8 cellular contexts compared by ENCODE assay signal in genomic region chr12:7374423-7375144, GRCh38.
A peak's percentile ranks its signal among the peaks of the same experiment; 100 is the strongest.
DNase-seq lines count a peak whose midpoint lies in the region; ATAC-seq, FAIRE-seq and TF ChIP-seq lines count a peak whose summit lies in the region.

No MANE protein-coding gene starts in this region.

- no peak overlapping the region for H3K4me3 ChIP-seq in bronchial epithelial cell (ENCODE audit: low read depth, low read length)
- H3K4me3 ChIP-seq in ovary = no peak overlapping the region

- WGBS in ovary, 3 donors = 34 to 49% (median 40%) methylated on average over 17 of the region's 17 CpGs

- TF ChIP-seq CTCF in GM10266 (IDR thresholded peaks at IDR 0.05; ENCODE audit: control insufficient read depth, insufficient read depth, low read depth, missing control alignments) (peak; percentile 51), bronchial epithelial cell (IDR thresholded peaks at IDR 0.05; ENCODE audit: insufficient read depth, low read length, severe bottlenecking) (peak; percentile 61), ovary (IDR thresholded peaks at IDR 0.05) (no peak)

- no peak for ATAC-seq in GM18519 (IDR thresholded peaks at IDR 0.05; ENCODE audit: low FRiP score, unreplicated experiment)
- no peak for ATAC-seq in HG03159 (IDR thresholded peaks at IDR 0.05; ENCODE audit: unreplicated experiment)

- H3K27ac ChIP-seq in ovary = no peak overlapping the region

- H3K36me3 ChIP-seq in bronchial epithelial cell (ENCODE audit: control insufficient read depth, insufficient read depth, low read length) (no peaks in the 10 kb centered on the region), ovary (no peaks in the 10 kb centered on the region)

- FAIRE-seq in bronchial epithelial cell (lab: Jason Lieb, UNC) = no peak

- H3K27me3 ChIP-seq in bronchial epithelial cell (ENCODE audit: control insufficient read depth, insufficient read depth, low read length) (no peaks in the 10 kb centered on the region), ovary (no peaks in the 10 kb centered on the region)

- DNase-seq in ACHN (peak; percentile 60), GM10266 (ENCODE audit: extremely low spot score) (peak; percentile 8), NCI-H524 treated with DMSO at 0.1 percent for 48 hours (lab: John Stamatoyannopoulos, UW) (peak; percentile 75), bronchial epithelial cell (ENCODE audit: low read depth) (peak; percentile 20), mucosa of gallbladder (ENCODE audit: low spot score) (peak; percentile 25), ovary (no peak)

- no peak for TF ChIP-seq POLR2A in ovary (IDR thresholded peaks at IDR 0.05)

- H3K4me1 ChIP-seq in ovary (ENCODE audit: insufficient read depth) = no peaks in the 10 kb centered on the region

- in situ Hi-C loops in ACHN (cut with HindIII; ENCODE audit: low pct_ligation_motif_present, low pct_unique_long_range_greater_than_20kb, low sequenced_read_pairs) = no loop called here

- TF ChIP-seq EP300 in ovary (IDR thresholded peaks at IDR 0.05) = no peak

- no peaks in the 10 kb centered on the region for H3K9me3 ChIP-seq in ovary

- intact Hi-C loops in ovary (cut with DNase I) = no loop called here

Comparison
In these comparisons a context has a peak if more than half of its experiments do, and no peak if none do; other contexts are left out.
1. DNase-seq: peak in ACHN (single experiment), GM10266 (single experiment), NCI-H524 treated with DMSO at 0.1 percent for 48 hours (single experiment), bronchial epithelial cell (single experiment) and mucosa of gallbladder (single experiment); none in ovary (0 of 5).
2. CTCF ChIP-seq: peak in GM10266 (single experiment) and bronchial epithelial cell (single experiment); none in ovary (0 of 3).